ENCODE assay signal across 2 cellular contexts in the genomic region with DNA sequence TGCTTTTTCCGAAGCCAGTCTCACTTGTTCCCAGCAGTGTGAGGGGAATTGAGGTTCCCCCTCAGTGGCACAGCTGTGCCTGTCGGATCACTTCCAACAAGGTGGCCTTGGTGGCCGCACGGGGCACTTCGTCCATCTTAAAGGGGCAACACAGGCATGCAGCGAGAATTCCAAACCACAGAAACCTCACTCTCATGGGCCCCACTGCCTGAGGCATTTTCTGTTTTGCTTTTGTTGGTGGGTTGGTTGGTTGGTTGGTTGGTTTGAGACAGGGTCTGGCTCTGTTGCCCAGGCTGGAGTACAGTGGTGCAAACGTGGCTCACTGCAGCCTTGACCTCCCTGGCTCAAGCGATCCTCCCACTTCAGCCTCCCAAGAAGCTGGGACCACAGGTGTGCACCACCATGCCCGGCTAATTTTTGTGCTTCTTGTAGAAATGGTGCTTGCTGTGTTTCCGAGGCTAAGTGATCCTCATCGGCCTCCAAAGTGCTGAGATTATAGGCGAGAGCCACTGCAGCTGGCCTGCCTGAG.
TF ChIP-seq lines count a peak whose summit lies in the region.

No MANE protein-coding gene starts in this region.

TF ChIP-seq in HEK293, 187 proteins besides CTCF, POLR2A, EP300 and RAD21:
- TF ChIP-seq ZNF692 (tag by site-specific recombination; IDR thresholded peaks at IDR 0.05) = peak; percentile 90
- TF ChIP-seq ZNF335 (tag by site-specific recombination; conservative IDR thresholded peaks at IDR 0.05) = no peak
- TF ChIP-seq ZNF624 (tag by site-specific recombination; IDR thresholded peaks at IDR 0.05) = no peak
- TF ChIP-seq ZFP69B (tag by site-specific recombination; IDR thresholded peaks at IDR 0.05) = peak; percentile 78; the same call in 1 of the 2 replicates
- peak; percentile 88 for TF ChIP-seq ZNF121 (tag by site-specific recombination; IDR thresholded peaks at IDR 0.05)

TF ChIP-seq in GM23338, 12 proteins besides CTCF, POLR2A, EP300 and RAD21:
- TF ChIP-seq POLR2AphosphoS5 (IDR thresholded peaks at IDR 0.05; ENCODE audit: low read depth) (no peak), EZH2phosphoT487 (IDR thresholded peaks at IDR 0.05; ENCODE audit: unreplicated experiment) (no peak), ZNF331 (CRISPR knock-in tag; IDR thresholded peaks at IDR 0.05; ENCODE audit: low read depth) (no peak), CREB1 (CRISPR knock-in tag; IDR thresholded peaks at IDR 0.05; ENCODE audit: low read depth) (no peak), JUNB (IDR thresholded peaks at IDR 0.05; ENCODE audit: unreplicated experiment) (no peak), STAT1 (IDR thresholded peaks at IDR 0.05; ENCODE audit: unreplicated experiment) (no peak), EZH2 (IDR thresholded peaks at IDR 0.05; ENCODE audit: low read depth, unreplicated experiment) (no peak), NANOG (IDR thresholded peaks at IDR 0.05; ENCODE audit: borderline replicate concordance) (no peak), ZNF114 (CRISPR knock-in tag; IDR thresholded peaks at IDR 0.05) (no peak)
- TF ChIP-seq, protein P1, sequence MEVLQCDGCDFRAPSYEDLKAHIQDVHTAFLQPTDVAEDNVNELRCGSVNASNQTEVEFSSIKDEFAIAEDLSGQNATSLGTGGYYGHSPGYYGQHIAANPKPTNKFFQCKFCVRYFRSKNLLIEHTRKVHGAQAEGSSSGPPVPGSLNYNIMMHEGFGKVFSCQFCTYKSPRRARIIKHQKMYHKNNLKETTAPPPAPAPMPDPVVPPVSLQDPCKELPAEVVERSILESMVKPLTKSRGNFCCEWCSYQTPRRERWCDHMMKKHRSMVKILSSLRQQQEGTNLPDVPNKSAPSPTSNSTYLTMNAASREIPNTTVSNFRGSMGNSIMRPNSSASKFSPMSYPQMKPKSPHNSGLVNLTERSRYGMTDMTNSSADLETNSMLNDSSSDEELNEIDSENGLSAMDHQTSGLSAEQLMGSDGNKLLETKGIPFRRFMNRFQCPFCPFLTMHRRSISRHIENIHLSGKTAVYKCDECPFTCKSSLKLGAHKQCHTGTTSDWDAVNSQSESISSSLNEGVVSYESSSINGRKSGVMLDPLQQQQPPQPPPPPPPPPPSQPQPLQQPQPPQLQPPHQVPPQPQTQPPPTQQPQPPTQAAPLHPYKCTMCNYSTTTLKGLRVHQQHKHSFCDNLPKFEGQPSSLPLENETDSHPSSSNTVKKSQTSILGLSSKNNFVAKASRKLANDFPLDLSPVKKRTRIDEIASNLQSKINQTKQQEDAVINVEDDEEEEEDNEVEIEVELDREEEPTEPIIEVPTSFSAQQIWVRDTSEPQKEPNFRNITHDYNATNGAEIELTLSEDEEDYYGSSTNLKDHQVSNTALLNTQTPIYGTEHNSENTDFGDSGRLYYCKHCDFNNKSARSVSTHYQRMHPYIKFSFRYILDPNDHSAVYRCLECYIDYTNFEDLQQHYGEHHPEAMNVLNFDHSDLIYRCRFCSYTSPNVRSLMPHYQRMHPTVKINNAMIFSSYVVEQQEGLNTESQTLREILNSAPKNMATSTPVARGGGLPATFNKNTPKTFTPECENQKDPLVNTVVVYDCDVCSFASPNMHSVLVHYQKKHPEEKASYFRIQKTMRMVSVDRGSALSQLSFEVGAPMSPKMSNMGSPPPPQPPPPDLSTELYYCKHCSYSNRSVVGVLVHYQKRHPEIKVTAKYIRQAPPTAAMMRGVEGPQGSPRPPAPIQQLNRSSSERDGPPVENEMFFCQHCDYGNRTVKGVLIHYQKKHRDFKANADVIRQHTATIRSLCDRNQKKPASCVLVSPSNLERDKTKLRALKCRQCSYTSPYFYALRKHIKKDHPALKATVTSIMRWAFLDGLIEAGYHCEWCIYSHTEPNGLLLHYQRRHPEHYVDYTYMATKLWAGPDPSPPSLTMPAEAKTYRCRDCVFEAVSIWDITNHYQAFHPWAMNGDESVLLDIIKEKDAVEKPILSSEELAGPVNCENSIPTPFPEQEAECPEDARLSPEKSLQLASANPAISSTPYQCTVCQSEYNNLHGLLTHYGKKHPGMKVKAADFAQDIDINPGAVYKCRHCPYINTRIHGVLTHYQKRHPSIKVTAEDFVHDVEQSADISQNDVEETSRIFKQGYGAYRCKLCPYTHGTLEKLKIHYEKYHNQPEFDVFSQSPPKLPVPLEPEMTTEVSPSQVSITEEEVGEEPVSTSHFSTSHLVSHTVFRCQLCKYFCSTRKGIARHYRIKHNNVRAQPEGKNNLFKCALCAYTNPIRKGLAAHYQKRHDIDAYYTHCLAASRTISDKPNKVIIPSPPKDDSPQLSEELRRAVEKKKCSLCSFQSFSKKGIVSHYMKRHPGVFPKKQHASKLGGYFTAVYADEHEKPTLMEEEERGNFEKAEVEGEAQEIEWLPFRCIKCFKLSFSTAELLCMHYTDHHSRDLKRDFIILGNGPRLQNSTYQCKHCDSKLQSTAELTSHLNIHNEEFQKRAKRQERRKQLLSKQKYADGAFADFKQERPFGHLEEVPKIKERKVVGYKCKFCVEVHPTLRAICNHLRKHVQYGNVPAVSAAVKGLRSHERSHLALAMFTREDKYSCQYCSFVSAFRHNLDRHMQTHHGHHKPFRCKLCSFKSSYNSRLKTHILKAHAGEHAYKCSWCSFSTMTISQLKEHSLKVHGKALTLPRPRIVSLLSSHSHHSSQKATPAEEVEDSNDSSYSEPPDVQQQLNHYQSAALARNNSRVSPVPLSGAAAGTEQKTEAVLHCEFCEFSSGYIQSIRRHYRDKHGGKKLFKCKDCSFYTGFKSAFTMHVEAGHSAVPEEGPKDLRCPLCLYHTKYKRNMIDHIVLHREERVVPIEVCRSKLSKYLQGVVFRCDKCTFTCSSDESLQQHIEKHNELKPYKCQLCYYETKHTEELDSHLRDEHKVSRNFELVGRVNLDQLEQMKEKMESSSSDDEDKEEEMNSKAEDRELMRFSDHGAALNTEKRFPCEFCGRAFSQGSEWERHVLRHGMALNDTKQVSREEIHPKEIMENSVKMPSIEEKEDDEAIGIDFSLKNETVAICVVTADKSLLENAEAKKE (CRISPR knock-in tag; IDR thresholded peaks at IDR 0.05) = no peak
- TF ChIP-seq, protein P2, sequence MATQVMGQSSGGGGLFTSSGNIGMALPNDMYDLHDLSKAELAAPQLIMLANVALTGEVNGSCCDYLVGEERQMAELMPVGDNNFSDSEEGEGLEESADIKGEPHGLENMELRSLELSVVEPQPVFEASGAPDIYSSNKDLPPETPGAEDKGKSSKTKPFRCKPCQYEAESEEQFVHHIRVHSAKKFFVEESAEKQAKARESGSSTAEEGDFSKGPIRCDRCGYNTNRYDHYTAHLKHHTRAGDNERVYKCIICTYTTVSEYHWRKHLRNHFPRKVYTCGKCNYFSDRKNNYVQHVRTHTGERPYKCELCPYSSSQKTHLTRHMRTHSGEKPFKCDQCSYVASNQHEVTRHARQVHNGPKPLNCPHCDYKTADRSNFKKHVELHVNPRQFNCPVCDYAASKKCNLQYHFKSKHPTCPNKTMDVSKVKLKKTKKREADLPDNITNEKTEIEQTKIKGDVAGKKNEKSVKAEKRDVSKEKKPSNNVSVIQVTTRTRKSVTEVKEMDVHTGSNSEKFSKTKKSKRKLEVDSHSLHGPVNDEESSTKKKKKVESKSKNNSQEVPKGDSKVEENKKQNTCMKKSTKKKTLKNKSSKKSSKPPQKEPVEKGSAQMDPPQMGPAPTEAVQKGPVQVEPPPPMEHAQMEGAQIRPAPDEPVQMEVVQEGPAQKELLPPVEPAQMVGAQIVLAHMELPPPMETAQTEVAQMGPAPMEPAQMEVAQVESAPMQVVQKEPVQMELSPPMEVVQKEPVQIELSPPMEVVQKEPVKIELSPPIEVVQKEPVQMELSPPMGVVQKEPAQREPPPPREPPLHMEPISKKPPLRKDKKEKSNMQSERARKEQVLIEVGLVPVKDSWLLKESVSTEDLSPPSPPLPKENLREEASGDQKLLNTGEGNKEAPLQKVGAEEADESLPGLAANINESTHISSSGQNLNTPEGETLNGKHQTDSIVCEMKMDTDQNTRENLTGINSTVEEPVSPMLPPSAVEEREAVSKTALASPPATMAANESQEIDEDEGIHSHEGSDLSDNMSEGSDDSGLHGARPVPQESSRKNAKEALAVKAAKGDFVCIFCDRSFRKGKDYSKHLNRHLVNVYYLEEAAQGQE (IDR thresholded peaks at IDR 0.05; ENCODE audit: unreplicated experiment) = no peak
- TF ChIP-seq, protein P3, sequence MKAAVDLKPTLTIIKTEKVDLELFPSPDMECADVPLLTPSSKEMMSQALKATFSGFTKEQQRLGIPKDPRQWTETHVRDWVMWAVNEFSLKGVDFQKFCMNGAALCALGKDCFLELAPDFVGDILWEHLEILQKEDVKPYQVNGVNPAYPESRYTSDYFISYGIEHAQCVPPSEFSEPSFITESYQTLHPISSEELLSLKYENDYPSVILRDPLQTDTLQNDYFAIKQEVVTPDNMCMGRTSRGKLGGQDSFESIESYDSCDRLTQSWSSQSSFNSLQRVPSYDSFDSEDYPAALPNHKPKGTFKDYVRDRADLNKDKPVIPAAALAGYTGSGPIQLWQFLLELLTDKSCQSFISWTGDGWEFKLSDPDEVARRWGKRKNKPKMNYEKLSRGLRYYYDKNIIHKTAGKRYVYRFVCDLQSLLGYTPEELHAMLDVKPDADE (IDR thresholded peaks at IDR 0.05) = no peak
